8 cellular contexts compared by ENCODE assay signal in the genomic region with DNA sequence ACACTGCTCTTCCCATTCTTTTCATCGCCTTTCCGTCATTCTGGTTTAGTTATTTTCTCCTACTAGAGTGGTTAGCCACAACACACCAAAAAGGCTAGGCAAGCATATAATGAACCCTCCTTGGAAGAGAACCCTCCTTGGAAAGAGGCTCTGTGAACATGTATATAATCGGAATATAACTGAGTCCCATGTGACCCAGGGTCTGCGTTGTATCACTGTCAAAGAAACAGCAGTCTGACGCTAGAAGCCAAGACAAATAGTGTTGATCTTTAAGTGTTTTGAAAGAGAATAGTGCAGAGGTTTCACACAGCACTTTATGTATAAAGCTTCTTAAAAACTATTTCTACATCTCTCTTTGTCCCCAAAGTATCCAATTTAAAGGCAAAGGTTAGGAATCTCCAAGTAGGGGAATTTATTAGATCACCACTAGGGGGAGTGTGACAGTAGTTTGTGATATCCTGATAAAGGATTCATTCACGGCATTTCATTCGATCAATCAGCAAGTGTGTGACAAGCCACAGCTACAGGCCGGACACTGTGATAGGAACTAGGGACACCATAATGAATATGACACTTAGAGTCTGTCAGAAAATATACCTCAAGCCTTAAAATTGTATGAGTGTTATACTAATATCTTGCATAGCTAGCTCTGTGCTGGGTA.
DNase-seq lines count a peak whose midpoint lies in the region; ATAC-seq, FAIRE-seq and TF ChIP-seq lines count a peak whose summit lies in the region.

No MANE protein-coding gene starts in this region.

- intact Hi-C loops in IMR-90 (cut with micrococcal nuclease): loop anchor here (2.0 kb wide), 2 partner anchors 80 to 1116 kb away; a partner anchor contains a TSS

- DNase-seq in IMR-90: peak; percentile 58
- DNase-seq in SK-N-MC (ENCODE audit: low read depth, low spot score): peak; percentile 20
- DNase-seq in frontal cortex (ENCODE audit: low spot score in 2 of 2): peak; percentile 2 to 7
- DNase-seq in renal cortical epithelial cell (ENCODE audit: low read depth): peak; percentile 50
- DNase-seq in activated T-cell treated with anti-CD3 and anti-CD28 coated beads, Interleukin-2, amount 50 U/mL, for 1 hour: no peak
- no peak for DNase-seq in activated CD4-positive, alpha-beta T cell treated with anti-CD3 and anti-CD28 coated beads, Interleukin-2, amount 50 U/mL, for 48 hours

- peak overlapping the region; percentile 66; the same call in 1 of the 2 replicates for H3K4me2 ChIP-seq in IMR-90 (ENCODE audit: low read depth, low read length)

- H3K9ac ChIP-seq in IMR-90 (ENCODE audit: low read depth, low read length) (no peak overlapping the region), SK-N-MC (ENCODE audit: insufficient read length) (no peak overlapping the region)

- H3K56ac ChIP-seq in IMR-90 (ENCODE audit: extremely low read depth, insufficient read depth, low read length): no peak overlapping the region

- peak overlapping the region; percentile 35; the same call in 2 of the 3 replicates for H2BK15ac ChIP-seq in IMR-90 (ENCODE audit: low read depth, low read length)

- H4K20me1 ChIP-seq in IMR-90 (ENCODE audit: insufficient read depth, low read length): no peaks in the 10 kb centered on the region

- POLR2A ChIA-PET in IMR-90 (lab: Charles Lee; ENCODE audit: unreplicated experiment): interaction anchor here (0.5 to 1.5 kb wide), 2 partner anchors 20 to 186 kb away, joined by 3 to 4 read pairs; no protein-coding TSS in a partner anchor

- 0 out of 2 replicates have a peak overlapping the region, but pooled peaks have one; percentile 26 for H3K14ac ChIP-seq in IMR-90 (replicated peaks; ENCODE audit: low read depth, low read length)

- H3K4me3 ChIP-seq in IMR-90 (ENCODE audit: insufficient read depth, low read depth, low read length) (no peak overlapping the region), SK-N-MC (peak overlapping the region; percentile 31)

- ATAC-seq in GM18909 (IDR thresholded peaks at IDR 0.05; ENCODE audit: poor library complexity, unreplicated experiment) (peak; percentile 70), IMR-90 (ENCODE audit: low read depth) (peak; percentile 76)

- BruUV-seq in IMR-90 (replicated peaks; lab: Mats Ljungman, UMichigan): no TSS peak

- no peaks in the 10 kb centered on the region; a peak in 1 of 4 replicates for H3K79me1 ChIP-seq in IMR-90 (ENCODE audit: low read depth in 1 of 2, low read length in 2 of 2)

- TF ChIP-seq POLR2A in IMR-90 (IDR thresholded peaks at IDR 0.05; ENCODE audit: low read depth, low read length): no peak

- WGBS in IMR-90 (ENCODE audit: extremely low coverage in 2 of 2, insufficient read length in 1 of 2), 2 experiments: 40% methylated on average over 1 of the region's 8 CpGs; no CpG with 5 or more reads in 1 of the 2 experiments

- H2BK120ac ChIP-seq in IMR-90 (ENCODE audit: low read depth, low read length): peak overlapping the region; percentile 84

- no peak overlapping the region; the same call in 1 of the 2 replicates for H2AK5ac ChIP-seq in IMR-90 (ENCODE audit: low read depth, low read length)

- H3K18ac ChIP-seq in IMR-90 (ENCODE audit: low read depth, low read length): peak overlapping the region; percentile 88

- H3K4me1 ChIP-seq in IMR-90 (ENCODE audit: control insufficient read depth, insufficient read depth, low read length): peaks cover 4% of the 10 kb centered on the region

- no peaks in the 10 kb centered on the region for H3K36me3 ChIP-seq in IMR-90 (ENCODE audit: control insufficient read depth, insufficient read depth, low read length)
- H3K36me3 ChIP-seq in SK-N-MC (ENCODE audit: insufficient read depth, low read length): no peaks in the 10 kb centered on the region

- peak overlapping the region; percentile 80 for H4K5ac ChIP-seq in IMR-90 (ENCODE audit: low read depth, low read length)

- H3K27ac ChIP-seq in C4-2B (no peak overlapping the region), IMR-90 (ENCODE audit: insufficient read depth, low read length) (no peak overlapping the region; the same call in 1 of the 2 replicates), SK-N-MC (no peak overlapping the region)

- no peak overlapping the region for H3K23ac ChIP-seq in IMR-90 (ENCODE audit: low read depth, low read length)

- TF ChIP-seq CTCF in C4-2B (conservative IDR thresholded peaks at IDR 0.05) (peak; percentile 82), IMR-90 (conservative IDR thresholded peaks at IDR 0.05; ENCODE audit: low read depth, low read length) (peak; percentile 62)

- H3K9me1 ChIP-seq in IMR-90 (ENCODE audit: insufficient read depth, low read length): no peaks in the 10 kb centered on the region; the same call in 1 of the 2 replicates

- H2AK9ac ChIP-seq in IMR-90 (replicated peaks; ENCODE audit: low read depth, low read length, poor library complexity): no peak overlapping the region

- H4K91ac ChIP-seq in IMR-90 (ENCODE audit: insufficient read depth, low read depth, low read length): peak overlapping the region; percentile 53; the same call in 1 of the 2 replicates

- H2BK20ac ChIP-seq in IMR-90 (ENCODE audit: low read depth, low read length): peak overlapping the region; percentile 84

- dilution Hi-C loops in IMR-90 (cut with HindIII; ENCODE audit: low sequenced_read_pairs, unreplicated experiment): no loop called here

- peak overlapping the region in 1 of 2 experiments; percentile 67; a peak in 2 of 4 replicates for H4K8ac ChIP-seq in IMR-90 (ENCODE audit: low read depth in 2 of 2, low read length in 2 of 2)

- CTCF ChIA-PET in IMR-90 (lab: Yijun Ruan, JAX): interaction anchor here (0.5 to 1.9 kb wide), 18 partner anchors 10 to 1117 kb away, joined by 3 to 11 read pairs (median 3); no protein-coding TSS in a partner anchor

- H3K27me3 ChIP-seq in IMR-90 (ENCODE audit: control insufficient read depth, insufficient read depth, low read length): no peaks in the 10 kb centered on the region

- FAIRE-seq in frontal cortex (lab: Jason Lieb, UNC): no peak

- in situ Hi-C loops in IMR-90 (cut with MboI; ENCODE audit: low sequenced_read_pairs): no loop called here

- H3K9me3 ChIP-seq in IMR-90 (ENCODE audit: control insufficient read depth, insufficient read depth, low read length) (no peaks in the 10 kb centered on the region), SK-N-MC (ENCODE audit: low read depth, low read length) (no peaks in the 10 kb centered on the region)

- peak; percentile 62 for TF ChIP-seq RAD21 in IMR-90 (IDR thresholded peaks at IDR 0.05; ENCODE audit: low read length)

- H3K4ac ChIP-seq in IMR-90 (ENCODE audit: low read depth, low read length): peak overlapping the region; percentile 63; the same call in 1 of the 2 replicates

- H2BK5ac ChIP-seq in IMR-90 (ENCODE audit: low read depth, low read length, poor library complexity, severe bottlenecking): peak overlapping the region; percentile 40

- no peak overlapping the region for H2AFZ ChIP-seq in IMR-90 (replicated peaks; ENCODE audit: low read length, poor library complexity)

TF ChIP-seq in IMR-90, 13 proteins besides CTCF, POLR2A, EP300 and RAD21:
- peak; percentile 54 for TF ChIP-seq SMC3 (IDR thresholded peaks at IDR 0.05; ENCODE audit: low read depth, low read length)
- TF ChIP-seq RFX5 (IDR thresholded peaks at IDR 0.05; ENCODE audit: low read depth, low read length): no peak

Comparison
In these comparisons a context has a peak if more than half of its experiments do, and no peak if none do; other contexts are left out.
1. DNase-seq: peak in IMR-90 (single experiment), SK-N-MC (single experiment), frontal cortex (2 of 2) and renal cortical epithelial cell (single experiment); none in activated T-cell treated with anti-CD3 and anti-CD28 coated beads, Interleukin-2, amount 50 U/mL, for 1 hour (single experiment) and activated CD4-positive, alpha-beta T cell treated with anti-CD3 and anti-CD28 coated beads, Interleukin-2, amount 50 U/mL, for 48 hours (0 of 2).